Comparison of ENCODE assay signal across 15 cellular contexts in genomic region chr4:122065915-122066314, GRCh38.
"Had no signal": no experiment of that assay in that cellular context is flagged by ENCODE, and none has a peak within 500 bp of the region (broad histone marks: within the 10 kb centered on the region; RNA-seq: fewer than 3 reads in every experiment).

No MANE protein-coding gene starts in this region.

- H3K27ac ChIP-seq: foreskin keratinocyte, hepatocyte, left ventricle myocardium inferior, lower lobe of right lung, pancreas had no signal

- DNase-seq: dermis blood vessel endothelial cell; foreskin keratinocyte; head of caudate nucleus; kidney; left cardiac atrium; left ventricle myocardium inferior; lower lobe of right lung; occipital lobe; pancreas; right cardiac atrium; stimulated activated CD4-positive, alpha-beta T cell treated with anti-CD3 and anti-CD28 coated beads, Interleukin-2, amount 100 ng/mL, for 48 hours; stimulated activated naive CD4-positive, alpha-beta T cell treated with Interleukin-2 at 50 U/mL for 16 hours; trophoblast cell had no signal

- H3K27me3 ChIP-seq: foreskin keratinocyte, hepatocyte, pancreas had no signal

- H3K9me3 ChIP-seq: left ventricle myocardium inferior, lower lobe of right lung, pancreas had no signal

- H3K36me3 ChIP-seq: left ventricle myocardium inferior, lower lobe of right lung, pancreas had no signal

- H3K4me2 ChIP-seq: hepatocyte, smooth muscle cell had no signal

- H3K79me2 ChIP-seq: hepatocyte had no signal

- H3K4me3 ChIP-seq: hepatocyte, left ventricle myocardium inferior, lower lobe of right lung, pancreas, smooth muscle cell had no signal

- H2AFZ ChIP-seq: hepatocyte had no signal

- H3K4me1 ChIP-seq: foreskin keratinocyte, lower lobe of right lung, pancreas had no signal
